In genomic region chr1:220791287-220791686, GRCh38 we compare ENCODE assay signal across 11 cellular contexts. TPM values are rescaled to one million over a fixed set of nuclear protein-coding genes. Genes with fewer than 3 reads are reported as not detected.
DNase-seq lines count a peak whose midpoint lies in the region; ATAC-seq and TF ChIP-seq lines count a peak whose summit lies in the region.
"Had no signal": no experiment of that assay in that cellular context is flagged by ENCODE, and none has a peak within 500 bp of the region (broad histone marks: within the 10 kb centered on the region; RNA-seq: fewer than 3 reads in every experiment).

No MANE protein-coding gene starts in this region.

- WGBS in tibial nerve, 2 donors, result 45 to 64% methylated on average over 6 of the region's 6 CpGs

- H3K36me3 Mint-ChIP-seq in immature natural killer cell, result no peaks in the 10 kb centered on the region

- no peak overlapping the region for H3K27ac ChIP-seq in foreskin keratinocyte
- peak overlapping the region; percentile 25 to 84 (median 59) for H3K27ac ChIP-seq in tibial nerve
- H3K27ac ChIP-seq: hepatocyte had no signal

- peaks cover 0 to 1% (median 0%) of the 10 kb centered on the region in 3 donors for H3K36me3 ChIP-seq in tibial nerve

- H3K4me1 Mint-ChIP-seq in immature natural killer cell, result no peaks in the 10 kb centered on the region

- no peaks in the 10 kb centered on the region for H3K9me3 Mint-ChIP-seq in immature natural killer cell

- no peak for TF ChIP-seq EP300 in tibial nerve (IDR thresholded peaks at IDR 0.05)

- H3K27ac Mint-ChIP-seq in immature natural killer cell, result no peak overlapping the region

- H3K4me3 Mint-ChIP-seq in immature natural killer cell, result no peak overlapping the region

- no peak for TF ChIP-seq POLR2A in tibial nerve (IDR thresholded peaks at IDR 0.05)

- no peaks in the 10 kb centered on the region for H3K4me1 ChIP-seq in foreskin keratinocyte
- H3K4me1 ChIP-seq in tibial nerve, result peaks cover 0 to 49% (median 22%) of the 10 kb centered on the region in 4 donors

- DNase-seq in SKM-1 treated with dmso at 0.1 percent for 144 hours (lab: John Stamatoyannopoulos, UW; ENCODE audit: unreplicated experiment), result peak; percentile 29
- DNase-seq in SKM-1 (lab: John Stamatoyannopoulos, UW; ENCODE audit: unreplicated experiment), result no peak
- peak; percentile 11 for DNase-seq in NCI-H345 treated with DMSO at 0.1 percent for 48 hours (lab: John Stamatoyannopoulos, UW; ENCODE audit: unreplicated experiment)
- DNase-seq in foreskin keratinocyte, result peak; percentile 26 to 55
- DNase-seq in tibial nerve (ENCODE audit: low spot score in 2 of 2), result peak in 1 of 2 donors; percentile 33
- no peak for DNase-seq in immature natural killer cell
- DNase-seq in T-helper 1 cell, result no peak
- no peak for DNase-seq in HuH-7 (ENCODE audit: low spot score)
- DNase-seq: activated T-cell treated with anti-CD3 and anti-CD28 coated beads, Interleukin-2, amount 50 U/mL, for 1 hour; NCI-H187 treated with DMSO at 0.1 percent for 48 hours had no signal

- H3K27me3 ChIP-seq in foreskin keratinocyte, result no peaks in the 10 kb centered on the region
- no peaks in the 10 kb centered on the region for H3K27me3 ChIP-seq in tibial nerve
- H3K27me3 ChIP-seq: hepatocyte had no signal

- TF ChIP-seq CTCF in foreskin keratinocyte (conservative IDR thresholded peaks at IDR 0.05) (no peak), tibial nerve (IDR thresholded peaks at IDR 0.05) (no peak)

- no peaks in the 10 kb centered on the region for H3K9me3 ChIP-seq in tibial nerve

- ATAC-seq in foreskin keratinocyte, result peak; percentile 22

- no peak overlapping the region for H3K4me3 ChIP-seq in tibial nerve
- H3K4me3 ChIP-seq: hepatocyte had no signal

- H3K27me3 Mint-ChIP-seq in immature natural killer cell (ENCODE audit: low read depth in 3 of 3), result peaks cover 0 to 7% (median 0%) of the 10 kb centered on the region in 3 donors

RNA-seq across cellular contexts. Expression of gene MTARC1, which starts 4.6 kb away (rescaled TPM):
- total RNA-seq in foreskin keratinocyte (2.1 and 6.6 TPM in 2 replicates), tibial nerve (10 to 100 TPM; 32.2 to 81.8 (median 36.5) TPM)
- polyA plus RNA-seq in foreskin keratinocyte (1.9 and 4.2 TPM in 2 replicates), immature natural killer cell (under 1 TPM in 1 of 3 donors, not detected in 2; 0.37 TPM)

RNA-seq across cellular contexts. Expression of gene MTARC2, which starts 43.2 kb away (rescaled TPM):
- total RNA-seq in foreskin keratinocyte (1.3 and 1.5 TPM in 2 replicates), tibial nerve (10 to 100 TPM; 24.3 to 40.5 (median 31.9) TPM)
- polyA plus RNA-seq in foreskin keratinocyte (1.8 and 2.1 TPM in 2 replicates), immature natural killer cell (1 to 10 TPM in 2 of 3 donors, under 1 TPM in 1; 0.28 to 2.3 (median 1.5) TPM)

Comparison
In these comparisons a context has a peak if more than half of its experiments do, and no peak if none do; other contexts are left out.
1. DNase-seq: peak in SKM-1 treated with dmso at 0.1 percent for 144 hours (single experiment), NCI-H345 treated with DMSO at 0.1 percent for 48 hours (single experiment) and foreskin keratinocyte (2 of 2); none in SKM-1 (single experiment), immature natural killer cell (0 of 3), T-helper 1 cell (0 of 5) and HuH-7 (single experiment).
2. RNA of gene MTARC2, which starts 43.2 kb away (total RNA-seq): 24.3 to 40.5 TPM in tibial nerve; 1.3 to 1.5 TPM in foreskin keratinocyte; every median in the first group is over 10 times any median in the second.